ENCODE assay signal across 19 cellular contexts in genomic region chr4:108624263-108625056, GRCh38. TPM values are rescaled to one million over a fixed set of nuclear protein-coding genes. Genes with fewer than 3 reads are reported as not detected.
DNase-seq lines count a peak whose midpoint lies in the region; ATAC-seq and TF ChIP-seq lines count a peak whose summit lies in the region.
"Had no signal": no experiment of that assay in that cellular context is flagged by ENCODE, and none has a peak within 500 bp of the region (broad histone marks: within the 10 kb centered on the region; RNA-seq: fewer than 3 reads in every experiment).

No MANE protein-coding gene starts in this region.

- no peak overlapping the region for H3K9ac ChIP-seq in fibroblast of lung (ENCODE audit: insufficient read depth, low read length)

- ATAC-seq in T-helper 17 cell = no peak
- ATAC-seq in stimulated activated naive B cell treated with anti-CD40 and anti-IgM and Interleukin-4, amounts not matched to agents 10 μg/mL and 1 μg/mL and 100 μg/mL, for 72 hours (replicated peaks) = no peak
- no peak for ATAC-seq in left colon
- no peak for ATAC-seq in GM19463 (IDR thresholded peaks at IDR 0.05; ENCODE audit: unreplicated experiment)
- no peak for ATAC-seq in GM21723 (IDR thresholded peaks at IDR 0.05; ENCODE audit: unreplicated experiment)
- ATAC-seq: esophagus mucosa, pancreas had no signal

- no peak for DNase-seq in activated naive CD4-positive, alpha-beta T cell treated with anti-CD3 and anti-CD28 coated beads for 36 hours
- DNase-seq in activated naive CD4-positive, alpha-beta T cell (lab: John Stamatoyannopoulos, UW) = no peak
- DNase-seq in T-helper 17 cell (no peak), fibroblast of lung (ENCODE audit: low read depth in 2 of 2) (no peak), left colon (no peak)
- no peak for DNase-seq in stimulated activated naive B cell treated with anti-CD40 and anti-IgM and Interleukin-4, amounts not matched to agents 10 μg/mL and 1 μg/mL and 100 μg/mL, for 72 hours
- DNase-seq: activated CD4-positive, alpha-beta T cell treated with anti-CD3 and anti-CD28 coated beads, Interleukin-2, amount 50 U/mL, for 4 hours; DMS53; hippocampal formation; Kasumi-1; NCI-H1694 treated with DMSO at 0.1 percent for 48 hours; NCI-H524 treated with DMSO at 0.1 percent for 48 hours; pancreas; Peyer's patch; upper lobe of left lung had no signal

- no peak overlapping the region for H3K27ac ChIP-seq in fibroblast of lung (ENCODE audit: insufficient read depth, low read length)
- H3K27ac ChIP-seq: pancreas, Peyer's patch, upper lobe of left lung had no signal

- H3K4me1 ChIP-seq in fibroblast of lung (ENCODE audit: control insufficient read depth, extremely low read depth, insufficient read depth, low read length) = peaks cover 11% of the 10 kb centered on the region

- H3K9me3 Mint-ChIP-seq in activated naive CD4-positive, alpha-beta T cell treated with anti-CD3 and anti-CD28 coated beads for 36 hours = no peaks in the 10 kb centered on the region
- H3K9me3 Mint-ChIP-seq in stimulated activated naive B cell treated with anti-CD40 and anti-IgM and Interleukin-4, amounts not matched to agents 10 μg/mL and 1 μg/mL and 100 μg/mL, for 72 hours = no peaks in the 10 kb centered on the region
- H3K9me3 Mint-ChIP-seq: T-helper 1 cell treated with Interleukin-12 subunit alpha and Interleukin-12 subunit beta and Interleukin-4 antibody, amounts not matched to agents 30 μg/mL and 1 μg/mL, for 36 hours had no signal

- H3K27ac Mint-ChIP-seq in activated naive CD4-positive, alpha-beta T cell treated with anti-CD3 and anti-CD28 coated beads for 36 hours = no peak overlapping the region
- peak overlapping the region; percentile 99 for H3K27ac Mint-ChIP-seq in T-helper 17 cell
- peak overlapping the region; percentile 75 for H3K27ac Mint-ChIP-seq in stimulated activated naive B cell treated with anti-CD40 and anti-IgM and Interleukin-4, amounts not matched to agents 10 μg/mL and 1 μg/mL and 100 μg/mL, for 72 hours

- peak overlapping the region; percentile 52 for H3K4me2 ChIP-seq in fibroblast of lung (ENCODE audit: extremely low read depth, insufficient read depth, low read length)

- no peaks in the 10 kb centered on the region for H3K27me3 Mint-ChIP-seq in activated naive CD4-positive, alpha-beta T cell treated with anti-CD3 and anti-CD28 coated beads for 36 hours (ENCODE audit: low read depth)
- no peaks in the 10 kb centered on the region for H3K27me3 Mint-ChIP-seq in T-helper 17 cell
- H3K27me3 Mint-ChIP-seq in stimulated activated naive B cell treated with anti-CD40 and anti-IgM and Interleukin-4, amounts not matched to agents 10 μg/mL and 1 μg/mL and 100 μg/mL, for 72 hours = no peaks in the 10 kb centered on the region

- CTCF ChIA-PET in activated naive CD4-positive, alpha-beta T cell treated with anti-CD3 and anti-CD28 coated beads for 36 hours (lab: Charles Lee) = no interaction called here

- peaks cover 41% of the 10 kb centered on the region for H3K4me1 Mint-ChIP-seq in activated naive CD4-positive, alpha-beta T cell treated with anti-CD3 and anti-CD28 coated beads for 36 hours (ENCODE audit: low read depth)
- peaks cover 29% of the 10 kb centered on the region for H3K4me1 Mint-ChIP-seq in T-helper 17 cell
- peaks cover 22 to 31% of the 10 kb centered on the region in 2 donors for H3K4me1 Mint-ChIP-seq in stimulated activated naive B cell treated with anti-CD40 and anti-IgM and Interleukin-4, amounts not matched to agents 10 μg/mL and 1 μg/mL and 100 μg/mL, for 72 hours

- H3K27me3 ChIP-seq in fibroblast of lung (ENCODE audit: control insufficient read depth, insufficient read depth, low read length) = no peaks in the 10 kb centered on the region
- H3K27me3 ChIP-seq: pancreas, Peyer's patch, upper lobe of left lung had no signal

- peaks cover 34% of the 10 kb centered on the region for H3K36me3 ChIP-seq in fibroblast of lung (ENCODE audit: control insufficient read depth, insufficient read depth, low read length)

- H3K79me2 ChIP-seq in fibroblast of lung (ENCODE audit: control insufficient read depth, insufficient read depth, low read length) = peaks cover 39% of the 10 kb centered on the region

- TF ChIP-seq CTCF in fibroblast of lung (conservative IDR thresholded peaks at IDR 0.05 in 1 of 2, IDR thresholded peaks at IDR 0.05 in 1 of 2; ENCODE audit: low read depth in 1 of 2, low read length in 2 of 2) = no peak

- H3K9me3 ChIP-seq in T-helper 17 cell (ENCODE audit: control insufficient read depth, low read length, poor library complexity, severe bottlenecking) (no peaks in the 10 kb centered on the region), fibroblast of lung (ENCODE audit: control insufficient read depth, insufficient read depth, low read depth, low read length) (no peaks in the 10 kb centered on the region)
- H3K9me3 ChIP-seq: pancreas, Peyer's patch, upper lobe of left lung had no signal

- peaks cover 65% of the 10 kb centered on the region for H3K36me3 Mint-ChIP-seq in activated naive CD4-positive, alpha-beta T cell treated with anti-CD3 and anti-CD28 coated beads for 36 hours (ENCODE audit: low read depth)
- peaks cover 9% of the 10 kb centered on the region for H3K36me3 Mint-ChIP-seq in T-helper 17 cell (ENCODE audit: low read depth)
- H3K36me3 Mint-ChIP-seq in stimulated activated naive B cell treated with anti-CD40 and anti-IgM and Interleukin-4, amounts not matched to agents 10 μg/mL and 1 μg/mL and 100 μg/mL, for 72 hours = peaks cover 42 to 63% of the 10 kb centered on the region in 2 donors

- intact Hi-C loops in activated naive CD4-positive, alpha-beta T cell treated with anti-CD3 and anti-CD28 coated beads for 36 hours (cut with micrococcal nuclease) = loop anchor here (5.0 to 10.0 kb wide), 4 partner anchors 267 to 1570 kb away; partner anchors contain the start of genes ELOVL6 and GAR1
- intact Hi-C loops in left colon (cut with DNase I, micrococcal nuclease) = no loop called here

- no peak overlapping the region for H3K4me3 ChIP-seq in fibroblast of lung (replicated peaks in 1 of 4; ENCODE audit: control extremely low read depth in 1 of 4, insufficient read depth in 1 of 4, low read depth in 3 of 4, low read length in 4 of 4)
- H3K4me3 ChIP-seq: pancreas, Peyer's patch, upper lobe of left lung had no signal

- H4K20me1 ChIP-seq in fibroblast of lung (ENCODE audit: control insufficient read depth, extremely low read depth, insufficient read depth, low read length) = no peaks in the 10 kb centered on the region

- H2AFZ ChIP-seq in fibroblast of lung (ENCODE audit: low read length) = no peak overlapping the region

- peak overlapping the region; percentile 1 for H3K4me3 Mint-ChIP-seq in activated naive CD4-positive, alpha-beta T cell treated with anti-CD3 and anti-CD28 coated beads for 36 hours
- H3K4me3 Mint-ChIP-seq in T-helper 17 cell = peak overlapping the region; percentile 57
- H3K4me3 Mint-ChIP-seq in stimulated activated naive B cell treated with anti-CD40 and anti-IgM and Interleukin-4, amounts not matched to agents 10 μg/mL and 1 μg/mL and 100 μg/mL, for 72 hours = peak overlapping the region; percentile 42 to 47

RNA-seq across cellular contexts. Expression of gene RPL34, which starts 4.1 kb away (rescaled TPM):
- total RNA-seq in activated naive CD4-positive, alpha-beta T cell treated with anti-CD3 and anti-CD28 coated beads for 36 hours = 1,000 to 10,000 TPM; 1,983 to 2,004 TPM
- total RNA-seq in T-helper 17 cell (1,000 to 10,000 TPM; 2,872 to 3,048 TPM), fibroblast of lung (625 and 867 TPM in 2 replicates), left colon (100 to 1,000 TPM; 831 to 980 TPM)
- polyA plus RNA-seq in fibroblast of lung = 1,508 and 1,935 TPM in 2 replicates
- 2,031 and 2,402 TPM in 2 replicates for polyA plus RNA-seq in fibroblast of lung (2012)
- 166 and 178 TPM in 2 replicates for polyA minus RNA-seq in fibroblast of lung (ENCODE audit: low replicate concordance)

RNA-seq across cellular contexts. Expression of gene OSTC, which starts 25.9 kb away (rescaled TPM):
- 10 to 100 TPM; 72.5 to 73.3 TPM for total RNA-seq in activated naive CD4-positive, alpha-beta T cell treated with anti-CD3 and anti-CD28 coated beads for 36 hours
- 10 to 100 TPM; 36.6 to 39.4 TPM for total RNA-seq in T-helper 17 cell
- 108 and 171 TPM in 2 replicates for total RNA-seq in fibroblast of lung
- 154 and 312 TPM in 2 replicates for polyA plus RNA-seq in fibroblast of lung
- 141 and 249 TPM in 2 replicates for polyA plus RNA-seq in fibroblast of lung (2012)
- polyA minus RNA-seq in fibroblast of lung (ENCODE audit: low replicate concordance) = 19.7 and 45.2 TPM in 2 replicates
- total RNA-seq in left colon = 10 to 100 TPM; 66.3 to 72.9 TPM

Comparison
In these comparisons a context has a peak if more than half of its experiments do, and no peak if none do; other contexts are left out.
1. H3K4me3 Mint-ChIP-seq: peak in every context shown above with its lines; median percentile 57 in T-helper 17 cell; 44 in stimulated activated naive B cell treated with anti-CD40 and anti-IgM and Interleukin-4, amounts not matched to agents 10 μg/mL and 1 μg/mL and 100 μg/mL, for 72 hours; 1 in activated naive CD4-positive, alpha-beta T cell treated with anti-CD3 and anti-CD28 coated beads for 36 hours.